ENCODE assay signal across 1 cellular context in genomic region chr7:107746006-107746405, GRCh38.
TF ChIP-seq lines count a peak whose summit lies in the region.

No MANE protein-coding gene starts in this region.

TF ChIP-seq in A549, 52 proteins besides CTCF, POLR2A, EP300 and RAD21 (continued from another document):
- TF ChIP-seq PBX3 (IDR thresholded peaks at IDR 0.05): no peak
- TF ChIP-seq SMC3 (IDR thresholded peaks at IDR 0.05): no peak
- no peak for TF ChIP-seq BCL3 (IDR thresholded peaks at IDR 0.05)
- TF ChIP-seq CEBPB (IDR thresholded peaks at IDR 0.05): no peak
- TF ChIP-seq ZC3H11A (IDR thresholded peaks at IDR 0.05): no peak
- TF ChIP-seq EHF (CRISPR knock-in tag; IDR thresholded peaks at IDR 0.05): no peak
- no peak for TF ChIP-seq CBX8 (IDR thresholded peaks at IDR 0.05)
- no peak for TF ChIP-seq POLR2AphosphoS2 (conservative IDR thresholded peaks at IDR 0.05; ENCODE audit: low read length)
